8 cellular contexts compared by ENCODE assay signal in the genomic region with DNA sequence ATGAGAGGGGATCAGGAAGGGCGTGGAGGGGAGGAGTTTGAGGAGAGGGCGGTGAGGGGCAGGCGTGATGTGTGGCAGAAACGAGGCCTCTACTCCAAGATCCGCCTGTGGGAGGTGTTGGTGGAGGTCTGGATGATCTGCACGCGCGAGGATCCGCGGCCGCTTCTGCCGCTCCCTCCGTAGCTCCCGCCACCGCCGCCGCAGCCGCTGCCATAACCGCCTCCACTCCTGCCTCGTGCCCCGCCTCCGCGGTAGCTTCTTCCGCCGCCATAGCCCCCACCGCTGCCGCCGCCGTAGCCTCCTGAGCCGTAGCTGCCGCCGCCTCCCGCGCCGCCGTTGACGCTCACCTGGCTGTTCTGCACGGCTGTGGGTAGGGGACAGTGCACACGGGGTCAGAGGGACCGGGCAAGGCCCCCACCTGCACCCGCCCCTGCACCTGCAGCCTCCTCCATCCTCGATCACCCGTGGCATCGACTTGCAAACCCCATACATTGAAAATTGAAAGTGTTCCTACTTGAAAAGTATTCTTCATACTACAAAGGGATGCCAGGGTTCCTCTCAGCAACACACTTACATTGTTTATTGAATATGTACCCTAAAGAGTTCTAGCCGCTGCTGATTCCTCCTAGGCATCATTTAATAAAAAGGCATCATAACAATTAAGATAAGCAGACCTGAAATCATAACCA. TPM values are rescaled to one million over a fixed set of nuclear protein-coding genes. Genes with fewer than 3 reads are reported as not detected.
DNase-seq lines count a peak whose midpoint lies in the region; ATAC-seq and TF ChIP-seq lines count a peak whose summit lies in the region.

No MANE protein-coding gene starts in this region.

- H3K4me3 ChIP-seq in AG04449 (ENCODE audit: low read depth, low read length) (peak overlapping the region; percentile 12; the same call in 1 of the 2 replicates), adrenal gland (peak overlapping the region in 1 of 4 donors; percentile 22)

- no peak for DNase-seq in AG04449 (ENCODE audit: low read depth, low spot score)
- DNase-seq in NCI-H526 treated with DMSO at 0.1 percent for 48 hours (lab: John Stamatoyannopoulos, UW): peak; percentile 13
- DNase-seq in activated effector memory CD4-positive, alpha-beta T cell treated with Interleukin-2 at 50 U/mL for 16 hours: peak; percentile 49
- DNase-seq in iPS-NIHi7 (ENCODE audit: extremely low spot score): peak; percentile 58
- DNase-seq in stimulated activated CD4-positive, alpha-beta T cell treated with anti-CD3 and anti-CD28 coated beads, Interleukin-4, amount 100 ng/mL, for 1 hour: peak; percentile 56
- DNase-seq in MV-4-11 (lab: John Stamatoyannopoulos, UW): no peak
- DNase-seq in adrenal gland: no peak

- intact Hi-C loops in adrenal gland (cut with DNase I): no loop called here

- POLR2A ChIA-PET in AG04449 (lab: Yijun Ruan, JAX): no interaction called here

- ATAC-seq in GM19395 (IDR thresholded peaks at IDR 0.05; ENCODE audit: unreplicated experiment): no peak

- 6 to 15% (median 7%) methylated on average over 19 to 45 of the region's 45 CpGs for WGBS in adrenal gland, 4 donors

- H3K36me3 ChIP-seq in adrenal gland (replicated peaks in 1 of 2): no peaks in the 10 kb centered on the region

- TF ChIP-seq CTCF in AG04449 (IDR thresholded peaks at IDR 0.05; ENCODE audit: insufficient read depth, low read length, missing control alignments): no peak
- no peak for TF ChIP-seq CTCF in adrenal gland (IDR thresholded peaks at IDR 0.05)

- H3K4me1 ChIP-seq in adrenal gland (replicated peaks in 1 of 2): peaks cover 0 to 9% of the 10 kb centered on the region in 2 donors

- no peak for TF ChIP-seq POLR2A in adrenal gland (IDR thresholded peaks at IDR 0.05)

- peaks cover 24% of the 10 kb centered on the region for H3K27me3 ChIP-seq in adrenal gland

- no peaks in the 10 kb centered on the region for H3K9me3 ChIP-seq in adrenal gland (replicated peaks in 1 of 3)

- CTCF ChIA-PET in AG04449 (lab: Yijun Ruan, JAX): interaction anchor here (0.9 to 3.0 kb wide), 2 partner anchors 174 to 179 kb away, joined by 3 to 11 read pairs; no protein-coding TSS in a partner anchor

- no peak overlapping the region for H3K27ac ChIP-seq in adrenal gland

RNA-seq across cellular contexts. Expression of a gene that starts 11.0 kb away (rescaled TPM):
- under 1 TPM in 1 of 8 donors, not detected in 7; 0.08 TPM for total RNA-seq in adrenal gland
- polyA plus RNA-seq in adrenal gland: not detected

RNA-seq across cellular contexts. Expression of a gene that starts 12.1 kb away (rescaled TPM):
- not detected for total RNA-seq in adrenal gland
- polyA plus RNA-seq in adrenal gland: not detected

RNA-seq across cellular contexts. Expression of a gene that starts 39.2 kb away (rescaled TPM):
- not detected for total RNA-seq in adrenal gland
- polyA plus RNA-seq in adrenal gland: under 1 TPM in 1 of 3 donors, not detected in 2; 0.16 TPM

Comparison
In these comparisons a context has a peak if more than half of its experiments do, and no peak if none do; other contexts are left out.
1. DNase-seq: peak in NCI-H526 treated with DMSO at 0.1 percent for 48 hours (single experiment), activated effector memory CD4-positive, alpha-beta T cell treated with Interleukin-2 at 50 U/mL for 16 hours (single experiment), iPS-NIHi7 (single experiment) and stimulated activated CD4-positive, alpha-beta T cell treated with anti-CD3 and anti-CD28 coated beads, Interleukin-4, amount 100 ng/mL, for 1 hour (single experiment); none in AG04449 (single experiment), MV-4-11 (single experiment) and adrenal gland (0 of 7).